ENCODE assay signal across 2 cellular contexts in genomic region chr17:15999141-15999973, GRCh38.
A peak's percentile ranks its signal among the peaks of the same experiment; 100 is the strongest.
TF ChIP-seq lines count a peak whose summit lies in the region.

A gene with protein sequence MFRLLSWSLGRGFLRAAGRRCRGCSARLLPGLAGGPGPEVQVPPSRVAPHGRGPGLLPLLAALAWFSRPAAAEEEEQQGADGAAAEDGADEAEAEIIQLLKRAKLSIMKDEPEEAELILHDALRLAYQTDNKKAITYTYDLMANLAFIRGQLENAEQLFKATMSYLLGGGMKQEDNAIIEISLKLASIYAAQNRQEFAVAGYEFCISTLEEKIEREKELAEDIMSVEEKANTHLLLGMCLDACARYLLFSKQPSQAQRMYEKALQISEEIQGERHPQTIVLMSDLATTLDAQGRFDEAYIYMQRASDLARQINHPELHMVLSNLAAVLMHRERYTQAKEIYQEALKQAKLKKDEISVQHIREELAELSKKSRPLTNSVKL (plus strand): TSS chr17:15999824. CDS start chr17:15999849, 25 bp downstream.
ZSWIM7 (minus strand) TSS chr17:15999704; CDS start chr17:15999594, 110 bp downstream.

TF ChIP-seq in HCT116, 20 proteins besides CTCF, POLR2A, EP300 and RAD21 (continued from another document):
- TF ChIP-seq, protein P1, sequence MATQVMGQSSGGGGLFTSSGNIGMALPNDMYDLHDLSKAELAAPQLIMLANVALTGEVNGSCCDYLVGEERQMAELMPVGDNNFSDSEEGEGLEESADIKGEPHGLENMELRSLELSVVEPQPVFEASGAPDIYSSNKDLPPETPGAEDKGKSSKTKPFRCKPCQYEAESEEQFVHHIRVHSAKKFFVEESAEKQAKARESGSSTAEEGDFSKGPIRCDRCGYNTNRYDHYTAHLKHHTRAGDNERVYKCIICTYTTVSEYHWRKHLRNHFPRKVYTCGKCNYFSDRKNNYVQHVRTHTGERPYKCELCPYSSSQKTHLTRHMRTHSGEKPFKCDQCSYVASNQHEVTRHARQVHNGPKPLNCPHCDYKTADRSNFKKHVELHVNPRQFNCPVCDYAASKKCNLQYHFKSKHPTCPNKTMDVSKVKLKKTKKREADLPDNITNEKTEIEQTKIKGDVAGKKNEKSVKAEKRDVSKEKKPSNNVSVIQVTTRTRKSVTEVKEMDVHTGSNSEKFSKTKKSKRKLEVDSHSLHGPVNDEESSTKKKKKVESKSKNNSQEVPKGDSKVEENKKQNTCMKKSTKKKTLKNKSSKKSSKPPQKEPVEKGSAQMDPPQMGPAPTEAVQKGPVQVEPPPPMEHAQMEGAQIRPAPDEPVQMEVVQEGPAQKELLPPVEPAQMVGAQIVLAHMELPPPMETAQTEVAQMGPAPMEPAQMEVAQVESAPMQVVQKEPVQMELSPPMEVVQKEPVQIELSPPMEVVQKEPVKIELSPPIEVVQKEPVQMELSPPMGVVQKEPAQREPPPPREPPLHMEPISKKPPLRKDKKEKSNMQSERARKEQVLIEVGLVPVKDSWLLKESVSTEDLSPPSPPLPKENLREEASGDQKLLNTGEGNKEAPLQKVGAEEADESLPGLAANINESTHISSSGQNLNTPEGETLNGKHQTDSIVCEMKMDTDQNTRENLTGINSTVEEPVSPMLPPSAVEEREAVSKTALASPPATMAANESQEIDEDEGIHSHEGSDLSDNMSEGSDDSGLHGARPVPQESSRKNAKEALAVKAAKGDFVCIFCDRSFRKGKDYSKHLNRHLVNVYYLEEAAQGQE (IDR thresholded peaks at IDR 0.05; ENCODE audit: low read depth) = no peak
- TF ChIP-seq ZBTB33 (IDR thresholded peaks at IDR 0.05; ENCODE audit: extremely low read depth, insufficient replicate concordance, low read length) = no peak
- TF ChIP-seq EZH2 (IDR thresholded peaks at IDR 0.05) = no peak
- no peak for TF ChIP-seq SRF (IDR thresholded peaks at IDR 0.05; ENCODE audit: low read depth)
- TF ChIP-seq SIN3A (IDR thresholded peaks at IDR 0.05; ENCODE audit: low read depth) = peak; percentile 96
- peak; percentile 68; the same call in 1 of the 2 replicates for TF ChIP-seq SP1 (IDR thresholded peaks at IDR 0.05; ENCODE audit: low read depth)
- TF ChIP-seq FOSL1 (IDR thresholded peaks at IDR 0.05; ENCODE audit: low read depth) = no peak
- no peak for TF ChIP-seq ZNF274 (IDR thresholded peaks at IDR 0.05; ENCODE audit: low read depth, low read length)
- TF ChIP-seq EZH2phosphoT487 (IDR thresholded peaks at IDR 0.05; ENCODE audit: borderline replicate concordance) = no peak
- no peak for TF ChIP-seq ELF1 (IDR thresholded peaks at IDR 0.05; ENCODE audit: borderline replicate concordance, low read depth)
- peak; percentile 11; the same call in 1 of the 2 replicates for TF ChIP-seq JUND (IDR thresholded peaks at IDR 0.05)
- TF ChIP-seq EGR1 (IDR thresholded peaks at IDR 0.05; ENCODE audit: low read depth) = 0 out of 2 replicates have a peak, but pooled peaks have one; percentile 23
- no peak for TF ChIP-seq ATF3 (IDR thresholded peaks at IDR 0.05)
- TF ChIP-seq POLR2AphosphoS5 (IDR thresholded peaks at IDR 0.05; ENCODE audit: low read depth, low read length) = peak; percentile 97
- TF ChIP-seq CEBPB (IDR thresholded peaks at IDR 0.05; ENCODE audit: low read depth) = no peak
- peak; percentile 98 for TF ChIP-seq ZFX (IDR thresholded peaks at IDR 0.05)
- TF ChIP-seq YY1 (IDR thresholded peaks at IDR 0.05; ENCODE audit: extremely low read depth, insufficient replicate concordance, low read depth, low read length) = peak; percentile 83
- peak; percentile 78 for TF ChIP-seq CBX3 (IDR thresholded peaks at IDR 0.05; ENCODE audit: low read depth)
- TF ChIP-seq TCF7L2 (IDR thresholded peaks at IDR 0.05; ENCODE audit: borderline replicate concordance, extremely low read depth, insufficient read depth, insufficient read length) = no peak

TF ChIP-seq in neural cell, 6 proteins besides CTCF, POLR2A, EP300 and RAD21 (continued from another document):
- TF ChIP-seq, protein P1 (IDR thresholded peaks at IDR 0.05; ENCODE audit: borderline replicate concordance) = peak; percentile 70
